Comparison of ENCODE assay signal across 13 cellular contexts in genomic region chr18:57429607-57430165, GRCh38. TPM values are rescaled to one million over a fixed set of nuclear protein-coding genes. Genes with fewer than 3 reads are reported as not detected.
A peak's percentile ranks its signal among the peaks of the same experiment; 100 is the strongest.
DNase-seq lines count a peak whose midpoint lies in the region; ATAC-seq, FAIRE-seq and TF ChIP-seq lines count a peak whose summit lies in the region.
"Had no signal": no experiment of that assay in that cellular context is flagged by ENCODE, and none has a peak within 500 bp of the region (broad histone marks: within the 10 kb centered on the region; RNA-seq: fewer than 3 reads in every experiment).

No MANE protein-coding gene starts in this region.

- no peak for DNase-seq in CD4-positive, CD25-positive, alpha-beta regulatory T cell
- DNase-seq in GM13977 (ENCODE audit: low spot score) (peak; percentile 79), naive B cell (no peak), HTR-8/SVneo (ENCODE audit: insufficient read length, low spot score) (no peak), HuH-7.5 (ENCODE audit: low spot score) (no peak), SW480 (ENCODE audit: low spot score) (no peak)
- DNase-seq: dorsolateral prefrontal cortex, MG63, NCI-H446 had no signal

- in situ Hi-C loops in GM13977 (cut with MboI; ENCODE audit: low pct_unique_long_range_greater_than_20kb, low sequenced_read_pairs, unreplicated experiment), result loop anchor here (25.0 kb wide), 1 partner anchor 567 kb away; no protein-coding TSS in a partner anchor

- H3K9me3 ChIP-seq in CD4-positive, CD25-positive, alpha-beta regulatory T cell (ENCODE audit: control insufficient read depth in 2 of 2, low read length in 2 of 2), result peaks cover 17 to 35% of the 10 kb centered on the region in 2 experiments
- H3K9me3 ChIP-seq: MG63 had no signal

- no peaks in the 10 kb centered on the region for H3K36me3 Mint-ChIP-seq in CD4-positive, CD25-positive, alpha-beta regulatory T cell
- peaks cover 7% of the 10 kb centered on the region for H3K36me3 Mint-ChIP-seq in activated naive CD8-positive, alpha-beta T cell
- peaks cover 0 to 27% of the 10 kb centered on the region in 2 donors for H3K36me3 Mint-ChIP-seq in naive B cell

- no peaks in the 10 kb centered on the region for H3K36me3 ChIP-seq in CD4-positive, CD25-positive, alpha-beta regulatory T cell (ENCODE audit: control insufficient read depth, insufficient read depth, low read length)
- H3K36me3 ChIP-seq: MG63 had no signal

- H3K4me3 Mint-ChIP-seq in CD4-positive, CD25-positive, alpha-beta regulatory T cell, result peak overlapping the region; percentile 35 to 59 (median 45)
- peak overlapping the region; percentile 63 for H3K4me3 Mint-ChIP-seq in activated naive CD8-positive, alpha-beta T cell
- peak overlapping the region in 7 of 8 donors; percentile 7 to 69 (median 42) for H3K4me3 Mint-ChIP-seq in naive B cell

- peaks cover 0 to 20% (median 5%) of the 10 kb centered on the region in 7 donors for H3K9me3 Mint-ChIP-seq in CD4-positive, CD25-positive, alpha-beta regulatory T cell
- no peaks in the 10 kb centered on the region for H3K9me3 Mint-ChIP-seq in activated naive CD8-positive, alpha-beta T cell (ENCODE audit: low read depth)
- peaks cover 5 to 68% (median 28%) of the 10 kb centered on the region in 7 donors for H3K9me3 Mint-ChIP-seq in naive B cell

- no peak for TF ChIP-seq CTCF in GM13977 (IDR thresholded peaks at IDR 0.05; ENCODE audit: extremely low read depth, insufficient read depth, missing control alignments)

- H3K27ac ChIP-seq in CD4-positive, CD25-positive, alpha-beta regulatory T cell (ENCODE audit: insufficient read depth, low read length, poor library complexity, severe bottlenecking), result no peak overlapping the region
- H3K27ac ChIP-seq: dorsolateral prefrontal cortex, VCaP had no signal

- no peak for ATAC-seq in CD4-positive, CD25-positive, alpha-beta regulatory T cell (ENCODE audit: low read depth in 2 of 2)
- peak; percentile 20 to 35 for ATAC-seq in naive B cell (ENCODE audit: low read depth in 2 of 2)
- ATAC-seq in HG02588 (IDR thresholded peaks at IDR 0.05; ENCODE audit: unreplicated experiment), result no peak
- ATAC-seq: activated naive CD4-positive, alpha-beta T cell treated with anti-CD3 and anti-CD28 coated beads, Interleukin-2, amount 50 U/mL, for 72 hours had no signal

- H3K4me1 Mint-ChIP-seq in CD4-positive, CD25-positive, alpha-beta regulatory T cell, result peaks cover 10 to 31% (median 15%) of the 10 kb centered on the region in 4 donors
- H3K4me1 Mint-ChIP-seq in activated naive CD8-positive, alpha-beta T cell (ENCODE audit: low read depth), result peaks cover 30% of the 10 kb centered on the region
- peaks cover 3 to 26% (median 9%) of the 10 kb centered on the region in 3 donors for H3K4me1 Mint-ChIP-seq in naive B cell

- H3K4me3 ChIP-seq in CD4-positive, CD25-positive, alpha-beta regulatory T cell (ENCODE audit: low read depth, low read length), result peak overlapping the region; percentile 26
- H3K4me3 ChIP-seq: dorsolateral prefrontal cortex, MG63 had no signal

- H3K4me1 ChIP-seq in CD4-positive, CD25-positive, alpha-beta regulatory T cell (ENCODE audit: control insufficient read depth, insufficient read depth, low read length, poor library complexity, severe bottlenecking), result peaks cover 21% of the 10 kb centered on the region

- peaks cover 87% of the 10 kb centered on the region for H3K27me3 Mint-ChIP-seq in CD4-positive, CD25-positive, alpha-beta regulatory T cell
- peaks cover 53% of the 10 kb centered on the region for H3K27me3 Mint-ChIP-seq in activated naive CD8-positive, alpha-beta T cell
- H3K27me3 Mint-ChIP-seq in naive B cell, result peaks cover 62 to 81% (median 67%) of the 10 kb centered on the region in 3 donors

- H3K27ac Mint-ChIP-seq in CD4-positive, CD25-positive, alpha-beta regulatory T cell, result no peak overlapping the region
- H3K27ac Mint-ChIP-seq in activated naive CD8-positive, alpha-beta T cell, result no peak overlapping the region
- H3K27ac Mint-ChIP-seq in naive B cell, result peak overlapping the region in 4 of 6 donors; percentile 23 to 89 (median 82)

- H3K27me3 ChIP-seq in CD4-positive, CD25-positive, alpha-beta regulatory T cell (ENCODE audit: control insufficient read depth, insufficient read depth, low read length), result peaks cover 61% of the 10 kb centered on the region

- FAIRE-seq in HTR-8/SVneo (lab: Jason Lieb, UNC), result no peak

RNA-seq across cellular contexts. Expression of gene ONECUT2, which starts 5.5 kb away (rescaled TPM):
- total RNA-seq in CD4-positive, CD25-positive, alpha-beta regulatory T cell, result not detected
- not detected for polyA plus RNA-seq in CD4-positive, CD25-positive, alpha-beta regulatory T cell
- polyA plus RNA-seq in naive B cell (ENCODE audit: low read depth in 6 of 6), result not detected

Comparison
In these comparisons a context has a peak if more than half of its experiments do, and no peak if none do; other contexts are left out.
1. ATAC-seq: peak in naive B cell (2 of 2); none in CD4-positive, CD25-positive, alpha-beta regulatory T cell (0 of 2) and HG02588 (single experiment).
2. H3K27ac Mint-ChIP-seq: peak in naive B cell (4 of 6); none in CD4-positive, CD25-positive, alpha-beta regulatory T cell (0 of 3) and activated naive CD8-positive, alpha-beta T cell (single experiment).
3. Peak in every context shown above with its lines, with median percentiles within 50 percentile points of each other: H3K4me3 Mint-ChIP-seq.